ENCODE assay signal across 9 cellular contexts in the genomic region with DNA sequence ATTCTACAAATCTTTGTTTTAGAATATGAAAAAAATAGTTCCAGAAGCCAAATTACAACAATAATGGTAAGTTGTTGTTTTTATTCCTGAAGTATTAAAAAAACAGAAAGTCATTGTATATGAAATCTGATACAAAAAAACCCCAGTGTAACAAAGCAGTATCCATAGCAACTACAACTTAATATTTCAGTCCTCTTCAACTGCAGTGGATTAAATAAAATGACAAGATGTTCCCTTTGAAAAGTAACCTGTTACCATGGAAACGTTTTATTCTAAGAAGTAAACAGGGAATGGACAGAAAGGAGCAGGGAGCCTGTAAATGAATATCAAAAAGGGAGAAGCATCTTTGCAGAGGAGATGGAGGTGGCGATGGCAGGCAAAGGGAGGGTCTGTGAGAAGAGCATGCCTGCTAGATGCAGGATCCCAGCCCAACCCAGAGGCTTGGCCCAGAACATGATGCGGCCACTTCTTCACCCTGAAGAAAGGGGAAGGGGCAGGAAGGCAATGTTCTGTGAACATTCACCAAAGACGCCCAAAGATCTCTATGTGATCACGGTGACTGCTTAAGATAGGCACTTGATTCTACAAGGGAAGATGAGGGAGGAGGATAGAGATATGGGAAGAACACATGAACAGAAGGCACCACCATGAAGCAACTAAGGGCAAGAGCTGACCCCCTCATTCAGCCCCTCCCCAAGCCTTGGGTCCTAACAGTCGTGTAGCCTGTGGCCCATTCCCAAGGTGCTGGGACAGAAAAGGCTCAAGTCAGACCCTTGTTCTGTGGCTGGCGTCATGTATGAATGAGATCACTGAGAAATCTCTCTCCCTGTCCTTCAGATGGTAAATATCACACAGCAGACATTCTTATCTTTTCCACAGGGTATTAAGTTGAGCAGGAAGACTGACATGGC.
DNase-seq lines count a peak whose midpoint lies in the region; ATAC-seq, FAIRE-seq and TF ChIP-seq lines count a peak whose summit lies in the region.
"Had no signal": no experiment of that assay in that cellular context is flagged by ENCODE, and none has a peak within 500 bp of the region (broad histone marks: within the 10 kb centered on the region; RNA-seq: fewer than 3 reads in every experiment).

No MANE protein-coding gene starts in this region.

- peaks cover 8% of the 10 kb centered on the region for H3K36me3 Mint-ChIP-seq in T-helper 17 cell (ENCODE audit: low read depth)

- TF ChIP-seq CTCF in HFF-Myc (IDR thresholded peaks at IDR 0.05; ENCODE audit: low read depth, low read length, missing control alignments) (no peak), gastroesophageal sphincter (IDR thresholded peaks at IDR 0.05) (no peak)

- H3K27me3 ChIP-seq in gastroesophageal sphincter = no peaks in the 10 kb centered on the region

- H3K4me3 ChIP-seq in HFF-Myc (replicated peaks; ENCODE audit: low read depth, low read length) (no peak overlapping the region), gastroesophageal sphincter (no peak overlapping the region)

- no peak for FAIRE-seq in GM12892 (lab: Jason Lieb, UNC)
- FAIRE-seq: HTR-8/SVneo had no signal

- 56 to 59% methylated on average over 5 to 7 of the region's 7 CpGs for WGBS in gastroesophageal sphincter (ENCODE audit: low coverage in 1 of 2), 2 donors

- DNase-seq in HFF-Myc (ENCODE audit: extremely low read depth, low read depth) (peak; percentile 31), T-helper 17 cell (no peak), retina (peak; percentile 26), DMS 273 (lab: John Stamatoyannopoulos, UW; ENCODE audit: unreplicated experiment) (no peak), G401 (ENCODE audit: low spot score) (no peak), GM12892 (ENCODE audit: insufficient read length) (no peak)
- no peak for DNase-seq in activated naive CD4-positive, alpha-beta T cell (lab: John Stamatoyannopoulos, UW)

- H3K4me3 Mint-ChIP-seq in T-helper 17 cell = peak overlapping the region; percentile 47

- H3K4me1 ChIP-seq in gastroesophageal sphincter = peaks cover 3 to 33% (median 5%) of the 10 kb centered on the region in 3 donors

- in situ Hi-C loops in G401 (cut with HindIII; ENCODE audit: low sequenced_read_pairs) = no loop called here

- ATAC-seq in T-helper 17 cell = no peak
- ATAC-seq in gastroesophageal sphincter = no peak

- H3K9me3 ChIP-seq in T-helper 17 cell (ENCODE audit: control insufficient read depth, low read length, poor library complexity, severe bottlenecking) (no peaks in the 10 kb centered on the region), gastroesophageal sphincter (no peaks in the 10 kb centered on the region)

- TF ChIP-seq POLR2A in gastroesophageal sphincter (IDR thresholded peaks at IDR 0.05) (no peak), GM12892 (IDR thresholded peaks at IDR 0.05; ENCODE audit: low read depth, low read length) (no peak)

- peak overlapping the region; percentile 82 for H3K27ac Mint-ChIP-seq in T-helper 17 cell

- H3K27ac ChIP-seq in gastroesophageal sphincter = peak overlapping the region; percentile 29 to 61 (median 52)

- H3K27me3 Mint-ChIP-seq in T-helper 17 cell = no peaks in the 10 kb centered on the region

- H3K36me3 ChIP-seq in gastroesophageal sphincter = peaks cover 0 to 4% of the 10 kb centered on the region in 2 donors

- no peak for TF ChIP-seq EP300 in gastroesophageal sphincter (IDR thresholded peaks at IDR 0.05)

- H3K4me1 Mint-ChIP-seq in T-helper 17 cell = peaks cover 29% of the 10 kb centered on the region

Comparison
In these comparisons a context has a peak if more than half of its experiments do, and no peak if none do; other contexts are left out.
1. DNase-seq: peak in HFF-Myc (single experiment) and retina (single experiment); none in T-helper 17 cell (0 of 3), DMS 273 (single experiment), activated naive CD4-positive, alpha-beta T cell (0 of 4), G401 (single experiment) and GM12892 (single experiment).